12 cellular contexts compared by ENCODE assay signal in genomic region chr19:55553217-55554182, GRCh38. TPM values are rescaled to one million over a fixed set of nuclear protein-coding genes. Genes with fewer than 3 reads are reported as not detected.
A peak's percentile ranks its signal among the peaks of the same experiment; 100 is the strongest.
DNase-seq lines count a peak whose midpoint lies in the region; ATAC-seq and TF ChIP-seq lines count a peak whose summit lies in the region.
"Had no signal": no experiment of that assay in that cellular context is flagged by ENCODE, and none has a peak within 500 bp of the region (broad histone marks: within the 10 kb centered on the region; RNA-seq: fewer than 3 reads in every experiment).

No MANE protein-coding gene starts in this region.

- H3K14ac ChIP-seq in IMR-90 (replicated peaks; ENCODE audit: low read depth, low read length) = peak overlapping the region; percentile 90

- no peaks in the 10 kb centered on the region for H3K36me3 Mint-ChIP-seq in nephron progenitor cell (ENCODE audit: low read depth)
- no peaks in the 10 kb centered on the region for H3K36me3 Mint-ChIP-seq in activated T-cell treated with anti-CD3 and anti-CD28 coated beads, Interleukin-2, amount 50 U/mL, for 72 hours (ENCODE audit: insufficient read depth in 2 of 2)
- H3K36me3 Mint-ChIP-seq: activated naive CD8-positive, alpha-beta T cell treated with anti-CD3 and anti-CD28 coated beads for 36 hours; CD8-positive, alpha-beta memory T cell had no signal

- intact Hi-C loops in IMR-90 (cut with micrococcal nuclease) = loop anchor here (2.0 kb wide), 1 partner anchor 27 kb away; the partner anchor contains the start of gene ZNF579

- 71% methylated on average over 8 of the region's 13 CpGs; no CpG with 5 or more reads in 1 of the 2 experiments for WGBS in IMR-90 (ENCODE audit: extremely low coverage in 2 of 2, insufficient read length in 1 of 2), 2 experiments

- no peaks in the 10 kb centered on the region for H3K36me3 ChIP-seq in IMR-90 (ENCODE audit: control insufficient read depth, insufficient read depth, low read length)
- H3K36me3 ChIP-seq: HAP-1, left lung had no signal

- peak overlapping the region; percentile 38 for H3K27ac ChIP-seq in IMR-90 (ENCODE audit: insufficient read depth, low read length)
- H3K27ac ChIP-seq: left lung had no signal

- DNase-seq in IMR-90 = no peak
- DNase-seq in nephron progenitor cell = no peak
- no peak for DNase-seq in activated T-cell treated with anti-CD3 and anti-CD28 coated beads, Interleukin-2, amount 50 U/mL, for 72 hours
- DNase-seq in GM20000 (ENCODE audit: low spot score) = no peak
- DNase-seq: activated CD4-positive, alpha-beta memory T cell treated with anti-CD3 and anti-CD28 coated beads, Interleukin-2, amount 10 ng/mL, durations not matched to agents 7 days and 5 days; activated naive CD8-positive, alpha-beta T cell treated with anti-CD3 and anti-CD28 coated beads for 36 hours; KG1; left lung; stimulated activated naive CD8-positive, alpha-beta T cell treated with anti-CD3 and anti-CD28 coated beads, Interleukin-15, Interleukin-2, amounts not matched to agents 100 U/mL and 50 U/mL, for 24 hours had no signal

- peak overlapping the region; percentile 87 for H3K23ac ChIP-seq in IMR-90 (ENCODE audit: low read depth, low read length)

- peak overlapping the region; percentile 74 for H3K4ac ChIP-seq in IMR-90 (ENCODE audit: low read depth, low read length)

- no peak for ATAC-seq in IMR-90 (ENCODE audit: low read depth)
- ATAC-seq in activated T-cell treated with anti-CD3 and anti-CD28 coated beads, Interleukin-2, amount 50 U/mL, for 72 hours (replicated peaks in 1 of 2) = no peak
- ATAC-seq: left lung; stimulated activated naive CD8-positive, alpha-beta T cell treated with anti-CD3 and anti-CD28 coated beads, Interleukin-15, Interleukin-2, amounts not matched to agents 100 U/mL and 50 U/mL, for 24 hours had no signal

- H2BK20ac ChIP-seq in IMR-90 (ENCODE audit: low read depth, low read length) = peak overlapping the region; percentile 95

- peaks cover 9% of the 10 kb centered on the region for H3K9me1 ChIP-seq in IMR-90 (ENCODE audit: insufficient read depth, low read length)

- H4K20me1 ChIP-seq in IMR-90 (ENCODE audit: insufficient read depth, low read length) = no peaks in the 10 kb centered on the region

- dilution Hi-C loops in IMR-90 (cut with HindIII; ENCODE audit: low sequenced_read_pairs, unreplicated experiment) = no loop called here

- peak overlapping the region; percentile 80 for H2BK5ac ChIP-seq in IMR-90 (ENCODE audit: low read depth, low read length, poor library complexity, severe bottlenecking)

- no peaks in the 10 kb centered on the region for H3K9me3 Mint-ChIP-seq in nephron progenitor cell
- no peaks in the 10 kb centered on the region for H3K9me3 Mint-ChIP-seq in activated T-cell treated with anti-CD3 and anti-CD28 coated beads, Interleukin-2, amount 50 U/mL, for 72 hours
- H3K9me3 Mint-ChIP-seq: activated CD4-positive, alpha-beta memory T cell treated with anti-CD3 and anti-CD28 coated beads, Interleukin-2, amount 10 ng/mL, durations not matched to agents 7 days and 5 days; activated naive CD8-positive, alpha-beta T cell treated with anti-CD3 and anti-CD28 coated beads for 36 hours; CD8-positive, alpha-beta memory T cell had no signal

- peaks cover 36% of the 10 kb centered on the region for H3K27me3 Mint-ChIP-seq in nephron progenitor cell (ENCODE audit: low read depth, poor library complexity)
- H3K27me3 Mint-ChIP-seq in activated T-cell treated with anti-CD3 and anti-CD28 coated beads, Interleukin-2, amount 50 U/mL, for 72 hours (ENCODE audit: low read depth) = no peaks in the 10 kb centered on the region

- peak overlapping the region; percentile 44 for H2AK9ac ChIP-seq in IMR-90 (replicated peaks; ENCODE audit: low read depth, low read length, poor library complexity)

- peak overlapping the region; percentile 15 for H3K27ac Mint-ChIP-seq in nephron progenitor cell
- H3K27ac Mint-ChIP-seq in activated T-cell treated with anti-CD3 and anti-CD28 coated beads, Interleukin-2, amount 50 U/mL, for 72 hours = no peak overlapping the region
- H3K27ac Mint-ChIP-seq: activated CD4-positive, alpha-beta memory T cell treated with anti-CD3 and anti-CD28 coated beads, Interleukin-2, amount 10 ng/mL, durations not matched to agents 7 days and 5 days; activated naive CD8-positive, alpha-beta T cell treated with anti-CD3 and anti-CD28 coated beads for 36 hours; CD8-positive, alpha-beta memory T cell had no signal

- H3K4me1 ChIP-seq in IMR-90 (ENCODE audit: control insufficient read depth, insufficient read depth, low read length) = peaks cover 18% of the 10 kb centered on the region

- no peak for TF ChIP-seq POLR2A in IMR-90 (IDR thresholded peaks at IDR 0.05; ENCODE audit: low read depth, low read length)

- H3K9me3 ChIP-seq in IMR-90 (ENCODE audit: control insufficient read depth, insufficient read depth, low read length) = no peaks in the 10 kb centered on the region
- H3K9me3 ChIP-seq: HAP-1, left lung had no signal

- no peak overlapping the region for H3K4me3 ChIP-seq in IMR-90 (ENCODE audit: insufficient read depth, low read depth, low read length)
- H3K4me3 ChIP-seq: HAP-1, left lung had no signal

- H2AK5ac ChIP-seq in IMR-90 (ENCODE audit: low read depth, low read length) = peak overlapping the region; percentile 85

- H3K4me3 Mint-ChIP-seq in nephron progenitor cell = no peak overlapping the region
- H3K4me3 Mint-ChIP-seq in activated T-cell treated with anti-CD3 and anti-CD28 coated beads, Interleukin-2, amount 50 U/mL, for 72 hours = no peak overlapping the region
- H3K4me3 Mint-ChIP-seq: activated CD4-positive, alpha-beta memory T cell treated with anti-CD3 and anti-CD28 coated beads, Interleukin-2, amount 10 ng/mL, durations not matched to agents 7 days and 5 days; activated naive CD8-positive, alpha-beta T cell treated with anti-CD3 and anti-CD28 coated beads for 36 hours; CD8-positive, alpha-beta memory T cell had no signal

- H4K91ac ChIP-seq in IMR-90 (ENCODE audit: insufficient read depth, low read depth, low read length) = peak overlapping the region; percentile 88

- H3K79me1 ChIP-seq in IMR-90 (ENCODE audit: low read depth in 1 of 2, low read length in 2 of 2) = no peaks in the 10 kb centered on the region; a peak in 1 of 4 replicates

- H2BK15ac ChIP-seq in IMR-90 (ENCODE audit: low read depth, low read length) = peak overlapping the region; percentile 90; the same call in 2 of the 3 replicates

- peak overlapping the region; percentile 90 for H4K5ac ChIP-seq in IMR-90 (ENCODE audit: low read depth, low read length)

- BruUV-seq in IMR-90 (replicated peaks; lab: Mats Ljungman, UMichigan) = no TSS peak

- H3K4me2 ChIP-seq in IMR-90 (ENCODE audit: low read depth, low read length) = peak overlapping the region; percentile 33; the same call in 1 of the 2 replicates

- H4K8ac ChIP-seq in IMR-90 (ENCODE audit: low read depth in 2 of 2, low read length in 2 of 2) = peak overlapping the region in 1 of 2 experiments; percentile 95; a peak in 3 of 4 replicates

- POLR2A ChIA-PET in IMR-90 (lab: Charles Lee; ENCODE audit: unreplicated experiment) = interaction anchor here (1.1 kb wide), 1 partner anchor 71 kb away, joined by 3 read pairs; the partner anchor contains the start of gene ZNF784

- peak overlapping the region; percentile 76 for H3K18ac ChIP-seq in IMR-90 (ENCODE audit: low read depth, low read length)

- peaks cover 77% of the 10 kb centered on the region for H3K4me1 Mint-ChIP-seq in nephron progenitor cell
- H3K4me1 Mint-ChIP-seq in activated T-cell treated with anti-CD3 and anti-CD28 coated beads, Interleukin-2, amount 50 U/mL, for 72 hours (ENCODE audit: low read depth) = no peaks in the 10 kb centered on the region
- H3K4me1 Mint-ChIP-seq: activated CD4-positive, alpha-beta memory T cell treated with anti-CD3 and anti-CD28 coated beads, Interleukin-2, amount 10 ng/mL, durations not matched to agents 7 days and 5 days; activated naive CD8-positive, alpha-beta T cell treated with anti-CD3 and anti-CD28 coated beads for 36 hours; CD8-positive, alpha-beta memory T cell had no signal

- H3K9ac ChIP-seq in IMR-90 (ENCODE audit: low read depth, low read length) = peak overlapping the region; percentile 46; the same call in 1 of the 2 replicates

- no peak for TF ChIP-seq RAD21 in IMR-90 (IDR thresholded peaks at IDR 0.05; ENCODE audit: low read length)

- no peaks in the 10 kb centered on the region; the same call in 1 of the 2 replicates for H3K27me3 ChIP-seq in IMR-90 (ENCODE audit: control insufficient read depth, insufficient read depth, low read length)

- H3K56ac ChIP-seq in IMR-90 (ENCODE audit: extremely low read depth, insufficient read depth, low read length) = no peak overlapping the region; the same call in 1 of the 2 replicates

- in situ Hi-C loops in IMR-90 (cut with MboI; ENCODE audit: low sequenced_read_pairs) = no loop called here

- H2BK120ac ChIP-seq in IMR-90 (ENCODE audit: low read depth, low read length) = peak overlapping the region; percentile 88

- CTCF ChIA-PET in IMR-90 (lab: Yijun Ruan, JAX) = no interaction called here

- H2AFZ ChIP-seq in IMR-90 (replicated peaks; ENCODE audit: low read length, poor library complexity) = peak overlapping the region; percentile 86

- TF ChIP-seq CTCF in IMR-90 (conservative IDR thresholded peaks at IDR 0.05; ENCODE audit: low read depth, low read length) = no peak
- no peak for TF ChIP-seq CTCF in nephron progenitor cell (IDR thresholded peaks at IDR 0.05)
- no peak for TF ChIP-seq CTCF in GM20000 (IDR thresholded peaks at IDR 0.05; ENCODE audit: extremely low read depth, missing control alignments)

RNA-seq across cellular contexts. Expression of gene SBK3, which starts 8.2 kb away (rescaled TPM):
- 0.18 TPM in 1 of 2 replicates, not detected in the other for total RNA-seq in IMR-90 (2012; rRNA removed)
- 0.05 and 0.16 TPM in 2 replicates for polyA plus RNA-seq in IMR-90 (2012; rRNA removed)
- 0.08 TPM in 1 of 2 replicates, not detected in the other for polyA plus RNA-seq in IMR-90 (2012; cell fraction: cytosol; rRNA removed)
- 0.15 and 0.35 TPM in 2 replicates for polyA plus RNA-seq in IMR-90 (2012; cell fraction: nucleus; rRNA removed; ENCODE audit: low replicate concordance)
- not detected for total RNA-seq in activated T-cell treated with anti-CD3 and anti-CD28 coated beads, Interleukin-2, amount 50 U/mL, for 72 hours
- total RNA-seq: activated CD4-positive, alpha-beta memory T cell treated with anti-CD3 and anti-CD28 coated beads, Interleukin-2, amount 10 ng/mL, durations not matched to agents 7 days and 5 days; activated naive CD8-positive, alpha-beta T cell treated with anti-CD3 and anti-CD28 coated beads for 36 hours; CD8-positive, alpha-beta memory T cell; T-helper 1 cell treated with Interleukin-12 subunit alpha and Interleukin-12 subunit beta and Interleukin-4 antibody, amounts not matched to agents 30 ng/mL and 1 ng/mL, for 36 hours had no signal
- polyA plus RNA-seq: CD8-positive, alpha-beta memory T cell had no signal

RNA-seq across cellular contexts. Expression of gene SBK2, which starts 16.6 kb away (rescaled TPM):
- not detected in 2 replicates for total RNA-seq in IMR-90 (2012; rRNA removed)
- 0.30 and 0.48 TPM in 2 replicates for polyA plus RNA-seq in IMR-90 (2012; rRNA removed)
- 0.47 TPM in 1 of 2 replicates, not detected in the other for polyA plus RNA-seq in IMR-90 (2012; cell fraction: cytosol; rRNA removed)
- polyA plus RNA-seq in IMR-90 (2012; cell fraction: nucleus; rRNA removed; ENCODE audit: low replicate concordance) = 3.7 and 5.3 TPM in 2 replicates
- not detected for total RNA-seq in activated T-cell treated with anti-CD3 and anti-CD28 coated beads, Interleukin-2, amount 50 U/mL, for 72 hours
- total RNA-seq: activated CD4-positive, alpha-beta memory T cell treated with anti-CD3 and anti-CD28 coated beads, Interleukin-2, amount 10 ng/mL, durations not matched to agents 7 days and 5 days; activated naive CD8-positive, alpha-beta T cell treated with anti-CD3 and anti-CD28 coated beads for 36 hours; CD8-positive, alpha-beta memory T cell; left lung; T-helper 1 cell treated with Interleukin-12 subunit alpha and Interleukin-12 subunit beta and Interleukin-4 antibody, amounts not matched to agents 30 ng/mL and 1 ng/mL, for 36 hours had no signal
- polyA plus RNA-seq: CD8-positive, alpha-beta memory T cell had no signal

RNA-seq across cellular contexts. Expression of gene ZNF579, which starts 27.1 kb away (rescaled TPM):
- total RNA-seq in IMR-90 (2012; rRNA removed) = 0.54 and 0.83 TPM in 2 replicates
- 9.0 and 10.7 TPM in 2 replicates for polyA plus RNA-seq in IMR-90 (2012; rRNA removed)
- 4.6 and 9.6 TPM in 2 replicates for polyA plus RNA-seq in IMR-90 (2012; cell fraction: cytosol; rRNA removed)
- polyA plus RNA-seq in IMR-90 (2012; cell fraction: nucleus; rRNA removed; ENCODE audit: low replicate concordance) = 19.0 and 30.7 TPM in 2 replicates
- 1 to 10 TPM; 9.3 to 9.4 TPM for total RNA-seq in activated T-cell treated with anti-CD3 and anti-CD28 coated beads, Interleukin-2, amount 50 U/mL, for 72 hours

RNA-seq across cellular contexts. Expression of gene FIZ1, which starts 45.8 kb away (rescaled TPM):
- 0.83 and 1.3 TPM in 2 replicates for total RNA-seq in IMR-90 (2012; rRNA removed)
- 5.5 and 5.9 TPM in 2 replicates for polyA plus RNA-seq in IMR-90 (2012; rRNA removed)
- polyA plus RNA-seq in IMR-90 (2012; cell fraction: cytosol; rRNA removed) = 3.6 and 5.0 TPM in 2 replicates
- polyA plus RNA-seq in IMR-90 (2012; cell fraction: nucleus; rRNA removed; ENCODE audit: low replicate concordance) = 12.9 and 19.2 TPM in 2 replicates
- 10 to 100 TPM; 16.2 to 17.3 TPM for total RNA-seq in activated T-cell treated with anti-CD3 and anti-CD28 coated beads, Interleukin-2, amount 50 U/mL, for 72 hours

RNA-seq across cellular contexts. Expression of gene ZNF524, which starts 46.6 kb away (rescaled TPM):
- 2.3 and 2.8 TPM in 2 replicates for total RNA-seq in IMR-90 (2012; rRNA removed)
- 6.6 and 8.0 TPM in 2 replicates for polyA plus RNA-seq in IMR-90 (2012; rRNA removed)
- polyA plus RNA-seq in IMR-90 (2012; cell fraction: cytosol; rRNA removed) = 6.2 and 14.1 TPM in 2 replicates
- 4.0 and 9.8 TPM in 2 replicates for polyA plus RNA-seq in IMR-90 (2012; cell fraction: nucleus; rRNA removed; ENCODE audit: low replicate concordance)
- total RNA-seq in activated T-cell treated with anti-CD3 and anti-CD28 coated beads, Interleukin-2, amount 50 U/mL, for 72 hours = 10 to 100 TPM; 26.2 to 32.3 TPM
